Comparison of ENCODE assay signal across 2 cellular contexts in the genomic region with DNA sequence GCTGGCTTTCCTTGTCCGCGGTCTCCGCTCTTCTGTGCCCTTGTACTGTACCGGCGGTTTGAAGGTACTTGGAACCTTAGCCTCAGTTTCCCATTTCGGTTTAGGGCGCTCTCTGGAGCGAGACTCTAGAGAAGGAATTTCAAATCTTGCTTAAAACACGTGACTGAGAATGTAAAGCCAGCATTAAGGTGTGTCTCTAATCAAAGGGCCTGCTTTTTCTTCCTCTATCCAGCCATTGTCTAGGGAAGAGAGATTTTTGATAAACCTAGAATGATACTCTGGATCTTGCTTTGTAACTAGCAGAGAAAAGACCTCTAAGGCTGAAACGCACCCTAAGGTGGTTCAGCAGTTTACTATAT.
TF ChIP-seq lines count a peak whose summit lies in the region.

No MANE protein-coding gene starts in this region.

TF ChIP-seq in HepG2, 621 proteins besides CTCF, POLR2A, EP300 and RAD21:
- TF ChIP-seq, protein P1, sequence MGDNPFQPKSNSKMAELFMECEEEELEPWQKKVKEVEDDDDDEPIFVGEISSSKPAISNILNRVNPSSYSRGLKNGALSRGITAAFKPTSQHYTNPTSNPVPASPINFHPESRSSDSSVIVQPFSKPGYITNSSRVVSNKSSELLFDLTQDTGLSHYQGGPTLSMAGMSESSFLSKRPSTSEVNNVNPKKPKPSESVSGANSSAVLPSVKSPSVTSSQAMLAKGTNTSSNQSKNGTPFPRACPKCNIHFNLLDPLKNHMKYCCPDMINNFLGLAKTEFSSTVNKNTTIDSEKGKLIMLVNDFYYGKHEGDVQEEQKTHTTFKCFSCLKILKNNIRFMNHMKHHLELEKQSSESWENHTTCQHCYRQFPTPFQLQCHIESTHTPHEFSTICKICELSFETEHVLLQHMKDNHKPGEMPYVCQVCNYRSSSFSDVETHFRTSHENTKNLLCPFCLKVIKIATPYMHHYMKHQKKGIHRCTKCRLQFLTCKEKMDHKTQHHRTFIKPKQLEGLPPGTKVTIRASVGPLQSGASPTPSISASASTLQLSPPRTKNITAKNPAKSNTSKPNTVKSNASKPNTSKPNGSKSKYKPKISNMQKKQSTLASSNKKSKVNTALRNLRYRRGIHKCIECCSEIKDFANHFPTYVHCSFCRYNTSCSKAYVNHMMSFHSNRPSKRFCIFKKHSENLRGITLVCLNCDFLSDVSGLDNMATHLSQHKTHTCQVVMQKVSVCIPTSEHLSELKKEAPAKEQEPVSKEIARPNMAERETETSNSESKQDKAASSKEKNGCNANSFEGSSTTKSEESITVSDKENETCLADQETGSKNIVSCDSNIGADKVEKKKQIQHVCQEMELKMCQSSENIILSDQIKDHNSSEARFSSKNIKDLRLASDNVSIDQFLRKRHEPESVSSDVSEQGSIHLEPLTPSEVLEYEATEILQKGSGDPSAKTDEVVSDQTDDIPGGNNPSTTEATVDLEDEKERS (CRISPR knock-in tag; IDR thresholded peaks at IDR 0.05): no peak
- TF ChIP-seq SMAD9 (CRISPR knock-in tag; IDR thresholded peaks at IDR 0.05) (0 out of 2 replicates have a peak, but pooled peaks have one; percentile 53), ZNF234 (CRISPR knock-in tag; conservative IDR thresholded peaks at IDR 0.05) (0 out of 2 replicates have a peak, but pooled peaks have one; percentile 34), ZNF674 (CRISPR knock-in tag; IDR thresholded peaks at IDR 0.05; ENCODE audit: low read depth) (peak; percentile 68; the same call in 1 of the 2 replicates), ZNF816 (CRISPR knock-in tag; IDR thresholded peaks at IDR 0.05; ENCODE audit: borderline replicate concordance) (peak; percentile 9; the same call in 1 of the 2 replicates)
TF ChIP-seq in HepG2: peak in this region for 4.

TF ChIP-seq in HEK293T, 16 proteins besides CTCF, POLR2A, EP300 and RAD21:
- TF ChIP-seq HDGF (IDR thresholded peaks at IDR 0.05; ENCODE audit: borderline replicate concordance): no peak
- TF ChIP-seq CTBP1 (IDR thresholded peaks at IDR 0.05; ENCODE audit: borderline replicate concordance): no peak
- TF ChIP-seq L3MBTL2 (conservative IDR thresholded peaks at IDR 0.05): no peak
- no peak for TF ChIP-seq FOXK2 (IDR thresholded peaks at IDR 0.05)
- TF ChIP-seq FOXM1 (IDR thresholded peaks at IDR 0.05; ENCODE audit: borderline replicate concordance): no peak
- TF ChIP-seq NFRKB (IDR thresholded peaks at IDR 0.05): no peak
- no peak for TF ChIP-seq SP1 (IDR thresholded peaks at IDR 0.05)
- no peak for TF ChIP-seq ELF4 (IDR thresholded peaks at IDR 0.05)
- TF ChIP-seq BHLHE40 (IDR thresholded peaks at IDR 0.05; ENCODE audit: borderline replicate concordance): no peak
- no peak for TF ChIP-seq LEF1 (IDR thresholded peaks at IDR 0.05; ENCODE audit: borderline replicate concordance)
- no peak for TF ChIP-seq TARDBP (IDR thresholded peaks at IDR 0.05)
- no peak for TF ChIP-seq ARNT (IDR thresholded peaks at IDR 0.05)
- TF ChIP-seq SUZ12 (IDR thresholded peaks at IDR 0.05): no peak
- TF ChIP-seq FOXA1 (IDR thresholded peaks at IDR 0.05): no peak
- no peak for TF ChIP-seq PKNOX1 (IDR thresholded peaks at IDR 0.05)
- no peak for TF ChIP-seq ZNF384 (IDR thresholded peaks at IDR 0.05)
TF ChIP-seq in HEK293T: peak in this region for 0.
